In genomic region chr9:13268469-13268868, GRCh38 we compare ENCODE assay signal across 17 cellular contexts. TPM values are rescaled to one million over a fixed set of nuclear protein-coding genes. Genes with fewer than 3 reads are reported as not detected.
DNase-seq lines count a peak whose midpoint lies in the region; ATAC-seq and TF ChIP-seq lines count a peak whose summit lies in the region.
"Had no signal": no experiment of that assay in that cellular context is flagged by ENCODE, and none has a peak within 500 bp of the region (broad histone marks: within the 10 kb centered on the region; RNA-seq: fewer than 3 reads in every experiment).

No MANE protein-coding gene starts in this region.

- intact Hi-C loops in PC-9 (cut with micrococcal nuclease; ENCODE audit: unreplicated experiment) = no loop called here

- H3K9me3 Mint-ChIP-seq in chondrocyte (ENCODE audit: low read depth) (no peaks in the 10 kb centered on the region), nephron progenitor cell (no peaks in the 10 kb centered on the region)
- H3K9me3 Mint-ChIP-seq: activated T-helper 2 cell treated with anti-CD3 and anti-CD28 coated beads, Interferon-gamma antibody, Interleukin-2, Interleukin-4, amounts not matched to agents 10 μg/mL and 5 μg/mL and 100 μg/mL, durations not matched to agents 14 hours and 24 hours and 36 hours had no signal

- no peaks in the 10 kb centered on the region for H3K9me3 ChIP-seq in PC-9 (ENCODE audit: insufficient read depth, low read depth)
- H3K9me3 ChIP-seq: gastrocnemius medialis, HAP-1 had no signal

- no peak overlapping the region for H2AFZ ChIP-seq in PC-9

- no peak overlapping the region for H3K4me3 ChIP-seq in PC-9
- H3K4me3 ChIP-seq: gastrocnemius medialis, HAP-1 had no signal

- H3K27me3 Mint-ChIP-seq in chondrocyte (ENCODE audit: low read depth) (no peaks in the 10 kb centered on the region), nephron progenitor cell (ENCODE audit: low read depth, poor library complexity) (no peaks in the 10 kb centered on the region)

- H3K4me1 Mint-ChIP-seq in chondrocyte (ENCODE audit: low read depth) (peaks cover 57% of the 10 kb centered on the region), nephron progenitor cell (peaks cover 67% of the 10 kb centered on the region)

- H3F3A ChIP-seq in PC-9 (ENCODE audit: insufficient read depth, low read depth) = peaks cover 7% of the 10 kb centered on the region; the same call in 1 of the 2 replicates

- H3K36me3 Mint-ChIP-seq in chondrocyte (ENCODE audit: low read depth) (no peaks in the 10 kb centered on the region), nephron progenitor cell (ENCODE audit: low read depth) (peaks cover 18% of the 10 kb centered on the region)

- H3K4me3 Mint-ChIP-seq in chondrocyte (ENCODE audit: unreplicated experiment) = no peak overlapping the region
- no peak overlapping the region for H3K4me3 Mint-ChIP-seq in nephron progenitor cell
- H3K4me3 Mint-ChIP-seq: activated CD8-positive, alpha-beta T cell treated with anti-CD3 and anti-CD28 coated beads, Interleukin-2, amount 10 ng/mL, durations not matched to agents 7 days and 5 days had no signal

- BruUV-seq in PC-9 (replicated peaks; lab: Mats Ljungman, UMichigan) = no TSS peak

- H3K79me2 ChIP-seq in PC-9 (ENCODE audit: low read depth) = no peaks in the 10 kb centered on the region; the same call in 1 of the 2 replicates

- DNase-seq in EL (peak; percentile 79), PC-9 (peak in 1 of 2 experiments; percentile 65), chondrocyte (ENCODE audit: low spot score) (no peak), nephron progenitor cell (no peak), MV-4-11 (lab: John Stamatoyannopoulos, UW) (no peak), NCI-H748 (lab: John Stamatoyannopoulos, UW; ENCODE audit: unreplicated experiment) (no peak)
- DNase-seq: activated CD8-positive, alpha-beta T cell treated with anti-CD3 and anti-CD28 coated beads, Interleukin-2, amount 10 ng/mL, durations not matched to agents 7 days and 5 days; anterior cingulate cortex; gastrocnemius medialis; NCI-H2029 treated with DMSO at 0.1 percent for 48 hours; NCI-H774; SHP77 treated with DMSO at 0.1 percent for 48 hours; stimulated activated naive CD4-positive, alpha-beta T cell treated with Interleukin-2 at 50 U/mL for 16 hours had no signal

- peak overlapping the region; percentile 27 for H3K27ac Mint-ChIP-seq in chondrocyte (ENCODE audit: unreplicated experiment)
- peak overlapping the region; percentile 86 for H3K27ac Mint-ChIP-seq in nephron progenitor cell
- H3K27ac Mint-ChIP-seq: activated CD8-positive, alpha-beta T cell treated with anti-CD3 and anti-CD28 coated beads, Interleukin-2, amount 10 ng/mL, durations not matched to agents 7 days and 5 days; activated T-helper 2 cell treated with anti-CD3 and anti-CD28 coated beads, Interferon-gamma antibody, Interleukin-2, Interleukin-4, amounts not matched to agents 10 μg/mL and 5 μg/mL and 100 μg/mL, durations not matched to agents 14 hours and 24 hours and 36 hours had no signal

- no peak for ATAC-seq in GM21528 (IDR thresholded peaks at IDR 0.05; ENCODE audit: low FRiP score, unreplicated experiment)
- no peak for ATAC-seq in GM19463 (IDR thresholded peaks at IDR 0.05; ENCODE audit: unreplicated experiment)
- ATAC-seq: activated CD8-positive, alpha-beta T cell treated with anti-CD3 and anti-CD28 coated beads, Interleukin-2, amount 10 ng/mL, durations not matched to agents 7 days and 5 days had no signal

- H3K27me3 ChIP-seq in PC-9 (ENCODE audit: insufficient read depth, low read depth) = no peaks in the 10 kb centered on the region
- H3K27me3 ChIP-seq: gastrocnemius medialis had no signal

- TF ChIP-seq CTCF in PC-9 (conservative IDR thresholded peaks at IDR 0.05) (no peak), chondrocyte (IDR thresholded peaks at IDR 0.05) (no peak), nephron progenitor cell (IDR thresholded peaks at IDR 0.05) (no peak)

- H4K20me1 ChIP-seq in PC-9 (ENCODE audit: insufficient read depth) = no peaks in the 10 kb centered on the region

- H3K4me1 ChIP-seq in PC-9 (replicated peaks; ENCODE audit: insufficient read depth) = peaks cover 11% of the 10 kb centered on the region; the same call in 1 of the 2 replicates

- CTCF ChIA-PET in PC-9 (lab: Charles Lee) = no interaction called here

- no peaks in the 10 kb centered on the region for H3K36me3 ChIP-seq in PC-9 (ENCODE audit: low read depth)
- H3K36me3 ChIP-seq: gastrocnemius medialis, HAP-1 had no signal

- no peaks in the 10 kb centered on the region for H3K9me2 ChIP-seq in PC-9 (ENCODE audit: insufficient read depth)

- POLR2A ChIA-PET in PC-9 (lab: Charles Lee; ENCODE audit: unreplicated experiment) = no interaction called here

- peak overlapping the region; percentile 14; the same call in 1 of the 2 replicates for H3K27ac ChIP-seq in PC-9

- no peak overlapping the region for H3K4me2 ChIP-seq in PC-9

RNA-seq across cellular contexts. Expression of gene MPDZ, which starts 11.0 kb away (rescaled TPM):
- 10.8 and 15.3 TPM in 2 replicates for total RNA-seq in PC-9 (2021)
- 42.5 to 60.4 TPM (median 46.9 TPM) in 3 replicates for total RNA-seq in chondrocyte
- total RNA-seq: activated CD8-positive, alpha-beta T cell treated with anti-CD3 and anti-CD28 coated beads, Interleukin-2, amount 10 ng/mL, durations not matched to agents 7 days and 5 days; activated T-helper 2 cell treated with anti-CD3 and anti-CD28 coated beads, Interferon-gamma antibody, Interleukin-2, Interleukin-4, amounts not matched to agents 10 μg/mL and 5 μg/mL and 100 μg/mL, durations not matched to agents 14 hours and 24 hours and 36 hours had no signal
